Comparison of ENCODE assay signal across 21 cellular contexts in the genomic region with DNA sequence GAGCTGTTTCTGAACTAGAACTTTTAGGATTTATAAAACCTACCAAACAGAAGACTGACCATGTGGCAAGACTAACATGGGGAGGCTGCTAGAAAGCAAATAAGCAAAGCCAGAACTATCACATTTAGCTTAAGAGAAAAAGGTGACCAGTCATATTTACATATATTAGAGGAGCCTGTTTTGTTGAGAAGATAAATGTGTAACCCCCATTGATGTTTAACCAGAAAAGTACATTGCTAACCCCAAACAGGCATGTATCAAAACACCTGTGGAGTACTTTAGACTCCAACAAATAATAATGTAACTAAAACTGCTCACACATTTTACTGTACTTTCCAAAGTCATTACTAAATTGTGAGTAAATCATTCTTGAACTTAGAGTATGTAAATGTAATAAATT.
"Had no signal": no experiment of that assay in that cellular context is flagged by ENCODE, and none has a peak within 500 bp of the region (broad histone marks: within the 10 kb centered on the region; RNA-seq: fewer than 3 reads in every experiment).

No MANE protein-coding gene starts in this region.

- ATAC-seq: activated CD8-positive, alpha-beta T cell treated with anti-CD3 and anti-CD28 coated beads, Interleukin-2, amount 10 ng/mL, durations not matched to agents 7 days and 5 days; activated T-cell treated with anti-CD3 and anti-CD28 coated beads, Interleukin-2, amount 50 U/mL, for 4 hours; gastrocnemius medialis; left ventricle myocardium superior; sciatic nerve; stimulated activated memory B cell treated with anti-CD40 and anti-IgM and Interleukin-4, amounts not matched to agents 10 μg/mL and 1 μg/mL and 100 μg/mL, for 72 hours had no signal

- FAIRE-seq: small intestine, TTC549, urothelium cell line had no signal

- H3K27me3 ChIP-seq: esophagus squamous epithelium, gastrocnemius medialis, transverse colon had no signal

- H3K4me3 ChIP-seq: esophagus squamous epithelium, gastrocnemius medialis, transverse colon had no signal

- H3K27ac ChIP-seq: esophagus squamous epithelium, parathyroid adenoma, transverse colon, WERI-Rb-1 had no signal

- H3K9ac ChIP-seq: parathyroid adenoma had no signal

- H3K9me3 ChIP-seq: esophagus squamous epithelium, gastrocnemius medialis, transverse colon had no signal

- DNase-seq: activated CD4-positive, alpha-beta T cell treated with anti-CD3 and anti-CD28 coated beads, Interleukin-2, amount 10 ng/mL, durations not matched to agents 7 days and 5 days; activated CD4-positive, CD25-positive, alpha-beta regulatory T cell treated with anti-CD3 and anti-CD28 coated beads, Interleukin-2, amount 50 U/mL, for 72 hours; activated CD8-positive, alpha-beta memory T cell treated with anti-CD3 and anti-CD28 coated beads, Interleukin-2, amount 50 U/mL, for 4 hours; activated CD8-positive, alpha-beta T cell treated with anti-CD3 and anti-CD28 coated beads, Interleukin-2, amount 10 ng/mL, durations not matched to agents 7 days and 5 days; activated naive CD4-positive, alpha-beta T cell treated with Interleukin-2 at 50 U/mL for 16 hours; activated T-cell treated with anti-CD3 and anti-CD28 coated beads, Interleukin-2, amount 50 U/mL, for 4 hours; cortex of kidney; endodermal cell; esophagus squamous epithelium; gastrocnemius medialis; hippocampal formation; left ventricle myocardium superior; nucleus accumbens; small intestine; transverse colon; WERI-Rb-1 had no signal

- H3K4me1 ChIP-seq: esophagus squamous epithelium, transverse colon had no signal
